9 cellular contexts compared by ENCODE assay signal in the genomic region with DNA sequence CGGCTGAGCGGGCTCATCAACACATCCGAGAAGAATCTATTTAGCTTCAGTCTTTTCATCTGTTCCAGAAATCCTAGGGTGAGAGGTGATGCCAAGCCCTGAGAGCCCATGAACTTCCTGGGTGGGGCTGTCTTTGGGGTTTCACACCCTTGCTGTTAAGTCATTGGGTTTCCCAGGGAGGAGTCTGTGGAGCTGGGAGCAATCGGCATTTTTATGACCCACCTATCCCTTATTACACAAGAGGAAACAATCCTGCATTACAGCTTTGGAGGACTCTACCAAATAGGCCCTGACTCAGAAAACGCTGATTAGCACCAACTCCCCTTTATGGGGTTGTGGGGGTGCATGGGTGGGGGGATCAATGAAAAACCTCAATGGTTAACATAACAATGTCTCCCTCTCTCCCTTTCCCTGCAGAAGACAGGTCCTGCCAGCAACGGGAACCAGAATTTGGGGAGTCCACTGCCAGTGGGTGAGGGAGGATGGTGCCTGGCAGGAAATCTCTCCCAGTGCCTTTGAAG. TPM values are rescaled to one million over a fixed set of nuclear protein-coding genes. Genes with fewer than 3 reads are reported as not detected.
DNase-seq lines count a peak whose midpoint lies in the region; ATAC-seq and TF ChIP-seq lines count a peak whose summit lies in the region.
"Had no signal": no experiment of that assay in that cellular context is flagged by ENCODE, and none has a peak within 500 bp of the region (broad histone marks: within the 10 kb centered on the region; RNA-seq: fewer than 3 reads in every experiment).

No MANE protein-coding gene starts in this region.

- POLR2A ChIA-PET in RWPE1 (lab: Yijun Ruan, JAX; ENCODE audit: low non-redundant PET) = no interaction called here

- H3K4me1 Mint-ChIP-seq in Calu3 (ENCODE audit: low read depth, unreplicated experiment) = peaks cover 88% of the 10 kb centered on the region
- H3K4me1 Mint-ChIP-seq in progenitor cell of endocrine pancreas (ENCODE audit: low read depth) = peaks cover 15% of the 10 kb centered on the region

- no peaks in the 10 kb centered on the region for H3K27me3 ChIP-seq in spleen (replicated peaks in 1 of 7)

- intact Hi-C loops in Calu3 (cut with micrococcal nuclease; ENCODE audit: unreplicated experiment) = no loop called here
- intact Hi-C loops in spleen (cut with DNase I; ENCODE audit: low total_unique reads) = no loop called here

- no peaks in the 10 kb centered on the region for H3K9me3 ChIP-seq in spleen

- peaks cover 0 to 35% (median 7%) of the 10 kb centered on the region in 6 donors for H3K4me1 ChIP-seq in spleen

- H3K4me3 Mint-ChIP-seq in Calu3 (ENCODE audit: low read depth, unreplicated experiment) (peak overlapping the region; percentile 41), progenitor cell of endocrine pancreas (ENCODE audit: low read depth) (no peak overlapping the region)

- H3K27ac Mint-ChIP-seq in Calu3 (ENCODE audit: unreplicated experiment) (peak overlapping the region; percentile 57), progenitor cell of endocrine pancreas (peak overlapping the region; percentile 53)

- peak; percentile 90 for ATAC-seq in esophagus mucosa
- no peak for ATAC-seq in GM18517 (IDR thresholded peaks at IDR 0.05; ENCODE audit: unreplicated experiment)

- H3K9me3 Mint-ChIP-seq in Calu3 (ENCODE audit: low read depth, unreplicated experiment) (no peaks in the 10 kb centered on the region), progenitor cell of endocrine pancreas (ENCODE audit: low read depth) (no peaks in the 10 kb centered on the region)

- TF ChIP-seq CTCF in Calu3 (IDR thresholded peaks at IDR 0.05; ENCODE audit: unreplicated experiment) (no peak), RWPE1 (conservative IDR thresholded peaks at IDR 0.05; ENCODE audit: low read depth) (no peak), progenitor cell of endocrine pancreas (IDR thresholded peaks at IDR 0.05; ENCODE audit: unreplicated experiment) (no peak), spleen (IDR thresholded peaks at IDR 0.05 in 8 of 11, conservative IDR thresholded peaks at IDR 0.05 in 3 of 11) (no peak)

- DNase-seq in Calu3 (no peak), RWPE1 (ENCODE audit: low spot score) (peak; percentile 84), progenitor cell of endocrine pancreas (ENCODE audit: low spot score, unreplicated experiment) (no peak), RKO (ENCODE audit: low spot score) (no peak), spleen (no peak), DMS53 treated with DMSO at 0.1 percent for 48 hours (lab: John Stamatoyannopoulos, UW; ENCODE audit: unreplicated experiment) (no peak)
- DNase-seq: NCI-H1092 treated with DMSO at 0.1 percent for 48 hours had no signal

- H3K27me3 Mint-ChIP-seq in Calu3 (ENCODE audit: unreplicated experiment) (no peaks in the 10 kb centered on the region), progenitor cell of endocrine pancreas (no peaks in the 10 kb centered on the region)

- no TSS peak for BruUV-seq in Calu3 (replicated peaks; lab: Mats Ljungman, UMichigan)

- no peak for TF ChIP-seq POLR2A in spleen (IDR thresholded peaks at IDR 0.05)

- CTCF ChIA-PET in Calu3 (lab: Charles Lee) = interaction anchor here (1.5 kb wide), 1 partner anchor 8 kb away, joined by 3 read pairs; no protein-coding TSS in a partner anchor
- CTCF ChIA-PET in RWPE1 (lab: Yijun Ruan, JAX) = interaction anchor here (1.0 kb wide), 1 partner anchor 28 kb away, joined by 3 read pairs; no protein-coding TSS in a partner anchor

- WGBS in spleen, 5 donors = 78 to 87% (median 86%) methylated on average over 6 of the region's 6 CpGs

- no peak overlapping the region for H3K4me3 ChIP-seq in spleen

- H3K36me3 Mint-ChIP-seq in Calu3 (ENCODE audit: insufficient read depth, unreplicated experiment) = peaks cover 100% of the 10 kb centered on the region
- H3K36me3 Mint-ChIP-seq in progenitor cell of endocrine pancreas (ENCODE audit: insufficient read depth) = peaks cover 65% of the 10 kb centered on the region

- peaks cover 5 to 100% (median 97%) of the 10 kb centered on the region in 6 donors for H3K36me3 ChIP-seq in spleen

- H3K27ac ChIP-seq in RWPE1 (peak overlapping the region; percentile 84), spleen (peak overlapping the region in 2 of 8 donors; percentile 27 to 50)

RNA-seq across cellular contexts. Expression of a gene that starts 46.3 kb away (rescaled TPM):
- total RNA-seq in Calu3 (2022) (935 and 954 TPM in 2 replicates), esophagus mucosa (368 TPM), progenitor cell of endocrine pancreas (258 and 274 TPM in 2 replicates), spleen (100 to 1,000 TPM; 101 to 153 (median 121) TPM)
- 100 to 1,000 TPM in 2 of 3 donors, 10 to 100 TPM in 1; 78.0 to 121 (median 106) TPM for polyA plus RNA-seq in spleen
